18 cellular contexts compared by ENCODE assay signal in the genomic region with DNA sequence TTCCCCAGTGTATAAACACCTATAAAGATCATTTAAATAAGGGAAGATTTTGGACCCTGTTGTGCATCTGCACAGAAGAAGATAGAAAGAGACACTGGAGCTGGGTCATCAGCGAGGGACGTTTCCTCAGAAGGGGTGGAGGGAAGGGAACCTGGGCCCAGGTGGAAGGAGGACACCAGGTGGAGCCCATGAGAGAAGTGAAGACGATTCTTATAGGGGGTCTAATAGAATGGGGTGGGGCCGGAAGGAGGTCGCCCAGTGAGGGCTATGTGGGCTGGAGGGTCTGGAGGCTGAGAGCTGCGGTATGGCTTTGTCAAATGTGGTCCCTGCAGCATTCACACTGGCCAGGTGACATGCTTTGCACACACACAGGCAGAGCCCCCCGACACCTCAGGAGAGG. TPM values are rescaled to one million over a fixed set of nuclear protein-coding genes. Genes with fewer than 3 reads are reported as not detected.
DNase-seq lines count a peak whose midpoint lies in the region; ATAC-seq, FAIRE-seq and TF ChIP-seq lines count a peak whose summit lies in the region.
"Had no signal": no experiment of that assay in that cellular context is flagged by ENCODE, and none has a peak within 500 bp of the region (broad histone marks: within the 10 kb centered on the region; RNA-seq: fewer than 3 reads in every experiment).

No MANE protein-coding gene starts in this region.

- no peak overlapping the region for H2AFZ ChIP-seq in GM23248
- no peak overlapping the region for H2AFZ ChIP-seq in astrocyte (ENCODE audit: low read depth, low read length)

- FAIRE-seq in astrocyte (lab: Jason Lieb, UNC): no peak
- FAIRE-seq: GM18507, GM19239, HepG2 had no signal

- H3K9me3 Mint-ChIP-seq in astrocyte (ENCODE audit: unreplicated experiment): no peaks in the 10 kb centered on the region
- H3K9me3 Mint-ChIP-seq: activated T-cell treated with anti-CD3 and anti-CD28 coated beads, Interleukin-2, amount 50 U/mL, for 72 hours; dendritic cell treated with granulocyte-macrophage colony-stimulating factor and Interleukin-4, amounts not matched to agents 40 ng/mL and 50 ng/mL, for 4 days had no signal

- H3K79me2 ChIP-seq in GM23248 (ENCODE audit: insufficient read depth) (peaks cover 89% of the 10 kb centered on the region), astrocyte (ENCODE audit: insufficient read depth, low read length) (peaks cover 89% of the 10 kb centered on the region)

- ATAC-seq in left lung (no peak), HG03442 (IDR thresholded peaks at IDR 0.05; ENCODE audit: unreplicated experiment) (no peak)
- ATAC-seq: activated T-cell treated with anti-CD3 and anti-CD28 coated beads, Interleukin-2, amount 50 U/mL, for 72 hours; HepG2 had no signal

- in situ Hi-C loops in GM23248 (cut with MboI): no loop called here

- H3K27me3 Mint-ChIP-seq in astrocyte (ENCODE audit: low read depth, unreplicated experiment): no peaks in the 10 kb centered on the region
- H3K27me3 Mint-ChIP-seq: progenitor cell of endocrine pancreas had no signal

- no peaks in the 10 kb centered on the region for H4K20me1 ChIP-seq in GM23248 (ENCODE audit: insufficient read depth)
- peaks cover 30% of the 10 kb centered on the region for H4K20me1 ChIP-seq in astrocyte (ENCODE audit: insufficient read depth, low read length)

- peaks cover 62% of the 10 kb centered on the region for H3F3A ChIP-seq in GM23248 (ENCODE audit: insufficient read depth)

- no peak for DNase-seq in GM23248
- no peak for DNase-seq in astrocyte (ENCODE audit: low read depth)
- DNase-seq in left lung: no peak
- DNase-seq in C1 segment of cervical spinal cord (lab: John Stamatoyannopoulos, UW): no peak
- no peak for DNase-seq in DMS53 treated with DMSO at 0.1 percent for 48 hours (lab: John Stamatoyannopoulos, UW; ENCODE audit: unreplicated experiment)
- DNase-seq in NCI-H446 treated with DMSO at 0.1 percent for 48 hours (lab: John Stamatoyannopoulos, UW): no peak
- DNase-seq: activated CD4-positive, alpha-beta T cell treated with anti-CD3 and anti-CD28 coated beads, Interleukin-2, amount 50 U/mL, for 4 hours; activated T-cell treated with anti-CD3 and anti-CD28 coated beads, Interleukin-2, amount 50 U/mL, for 72 hours; amygdala; Calu3 had no signal

- H3K4me3 Mint-ChIP-seq in astrocyte (ENCODE audit: unreplicated experiment): no peak overlapping the region
- H3K4me3 Mint-ChIP-seq: activated T-cell treated with anti-CD3 and anti-CD28 coated beads, Interleukin-2, amount 50 U/mL, for 72 hours; dendritic cell treated with granulocyte-macrophage colony-stimulating factor and Interleukin-4, amounts not matched to agents 40 ng/mL and 50 ng/mL, for 4 days had no signal

- no peaks in the 10 kb centered on the region for H3K9me3 ChIP-seq in GM23248 (ENCODE audit: low read depth)
- no peaks in the 10 kb centered on the region for H3K9me3 ChIP-seq in astrocyte (ENCODE audit: insufficient read depth, low read depth, low read length)
- no peaks in the 10 kb centered on the region for H3K9me3 ChIP-seq in left lung
- H3K9me3 ChIP-seq: SJSA1 had no signal

- H3K27ac Mint-ChIP-seq in astrocyte (ENCODE audit: unreplicated experiment): peak overlapping the region; percentile 87
- H3K27ac Mint-ChIP-seq: activated T-cell treated with anti-CD3 and anti-CD28 coated beads, Interleukin-2, amount 50 U/mL, for 72 hours; dendritic cell treated with granulocyte-macrophage colony-stimulating factor and Interleukin-4, amounts not matched to agents 40 ng/mL and 50 ng/mL, for 4 days; progenitor cell of endocrine pancreas had no signal

- H3K36me3 Mint-ChIP-seq in astrocyte (ENCODE audit: low read depth, unreplicated experiment): peaks cover 17% of the 10 kb centered on the region

- intact Hi-C loops in left lung (cut with DNase I): no loop called here

- H3K27me3 ChIP-seq in GM23248 (replicated peaks; ENCODE audit: insufficient read depth): no peaks in the 10 kb centered on the region
- no peaks in the 10 kb centered on the region for H3K27me3 ChIP-seq in astrocyte (ENCODE audit: insufficient read depth, low read length)
- no peaks in the 10 kb centered on the region for H3K27me3 ChIP-seq in left lung
- H3K27me3 ChIP-seq: SJSA1 had no signal

- H3K4me3 ChIP-seq in GM23248: no peak overlapping the region
- H3K4me3 ChIP-seq in astrocyte (ENCODE audit: insufficient read depth, low read depth, low read length): no peak overlapping the region
- H3K4me3 ChIP-seq in left lung: no peak overlapping the region
- H3K4me3 ChIP-seq in skin epidermis: no peak overlapping the region
- H3K4me3 ChIP-seq: SJSA1 had no signal

- TF ChIP-seq CTCF in astrocyte (IDR thresholded peaks at IDR 0.05; ENCODE audit: insufficient read depth, low read depth, low read length) (no peak), left lung (IDR thresholded peaks at IDR 0.05) (no peak)

- H3K9me2 ChIP-seq in GM23248 (ENCODE audit: insufficient read depth): no peaks in the 10 kb centered on the region

- H3K4me1 Mint-ChIP-seq in astrocyte (ENCODE audit: low read depth, unreplicated experiment): peaks cover 90% of the 10 kb centered on the region

- peaks cover 92% of the 10 kb centered on the region for H3K4me1 ChIP-seq in GM23248 (ENCODE audit: insufficient read depth)
- peaks cover 81% of the 10 kb centered on the region for H3K4me1 ChIP-seq in astrocyte (ENCODE audit: insufficient read depth, low read length)
- peaks cover 36 to 41% of the 10 kb centered on the region in 2 donors for H3K4me1 ChIP-seq in left lung

- no peak overlapping the region for H3K27ac ChIP-seq in GM23248
- H3K27ac ChIP-seq in astrocyte (ENCODE audit: low read depth, low read length): no peak overlapping the region
- H3K27ac ChIP-seq in left lung: peak overlapping the region; percentile 8 to 94
- H3K27ac ChIP-seq in skin epidermis: peak overlapping the region in 18 of 21 experiments; percentile 12 to 90 (median 80)
- H3K27ac ChIP-seq: SJSA1 had no signal

- 61 to 73% methylated on average over 7 of the region's 7 CpGs for WGBS in GM23248 (ENCODE audit: low coverage in 1 of 2, low lambda C conversion rate in 2 of 2, missing lambda C conversion rate in 2 of 2), 2 experiments

- H3K4me2 ChIP-seq in GM23248 (ENCODE audit: unreplicated experiment) (peak overlapping the region; percentile 34), astrocyte (ENCODE audit: low read length) (peak overlapping the region; percentile 35)

- H3K36me3 ChIP-seq in GM23248 (ENCODE audit: low read depth) (no peaks in the 10 kb centered on the region), astrocyte (ENCODE audit: insufficient read depth, low read length) (no peaks in the 10 kb centered on the region), left lung (no peaks in the 10 kb centered on the region)

- H3K9ac ChIP-seq in GM23248: no peak overlapping the region
- no peak overlapping the region for H3K9ac ChIP-seq in astrocyte (ENCODE audit: low read length)

RNA-seq across cellular contexts. Expression of gene KIRREL1, which starts 13.7 kb away (rescaled TPM):
- 108 and 110 TPM in 2 replicates for total RNA-seq in GM23248 (2014; rRNA removed; shearing (Covaris generic))
- polyA plus RNA-seq in GM23248 (2016; fragmentation: Nextera tagmentation; extraction: Ambion mirVana): 33.3 and 33.7 TPM in 2 replicates
- total RNA-seq in astrocyte (195 and 231 TPM in 2 replicates), left lung (10 to 100 TPM; 54.2 to 56.7 TPM)
- total RNA-seq: activated T-cell treated with anti-CD3 and anti-CD28 coated beads, Interleukin-2, amount 50 U/mL, for 72 hours had no signal

Comparison
In these comparisons a context has a peak if more than half of its experiments do, and no peak if none do; other contexts are left out.
1. H3K27ac ChIP-seq: peak in left lung (2 of 2) and skin epidermis (18 of 21); none in GM23248 (single experiment) and astrocyte (single experiment).